Comparison of ENCODE assay signal across 8 cellular contexts in the genomic region with DNA sequence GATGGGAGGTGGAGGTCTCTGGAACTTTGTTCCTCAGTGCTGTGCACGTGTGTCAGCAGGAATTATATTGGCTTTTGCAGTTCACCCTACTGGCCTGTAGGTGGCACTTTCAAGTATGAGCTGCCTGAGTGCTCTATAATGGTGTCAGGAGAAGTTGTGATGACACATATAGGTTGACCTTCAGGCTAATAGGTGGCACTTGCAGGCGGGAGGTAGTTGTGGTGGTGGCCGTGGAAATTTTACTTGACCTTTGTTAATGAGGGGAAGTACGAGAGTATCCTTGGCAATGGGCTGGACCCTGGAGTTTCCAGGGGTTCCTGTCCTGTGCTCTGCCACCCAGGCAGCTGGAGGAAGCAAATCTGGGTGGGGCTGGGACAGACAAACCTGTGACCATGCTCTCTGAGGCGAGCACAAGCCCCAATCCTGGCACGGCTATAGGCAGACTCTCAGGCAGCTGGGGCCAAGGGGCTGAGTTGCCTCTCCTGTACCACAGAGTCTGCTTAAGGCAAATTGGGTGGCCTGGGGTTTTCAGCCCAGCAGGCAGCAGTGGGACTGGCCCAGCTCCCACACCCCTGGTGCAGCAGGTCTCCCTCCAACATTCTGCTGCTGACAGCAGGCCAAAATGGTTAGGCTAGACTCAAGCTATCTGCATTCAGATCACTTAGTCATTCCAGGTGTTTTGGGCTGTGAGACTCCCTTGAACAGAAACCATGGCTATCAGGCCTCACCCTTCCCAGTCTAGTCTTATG.
A peak's percentile ranks its signal among the peaks of the same experiment; 100 is the strongest.
DNase-seq lines count a peak whose midpoint lies in the region; ATAC-seq and TF ChIP-seq lines count a peak whose summit lies in the region.

No MANE protein-coding gene starts in this region.

- TF ChIP-seq CTCF in Peyer's patch (IDR thresholded peaks at IDR 0.05), result peak; percentile 24 to 64 (median 56)
- peak; percentile 6 to 45 (median 34) for TF ChIP-seq CTCF in ascending aorta (IDR thresholded peaks at IDR 0.05)
- peak; percentile 22 to 49 (median 36) for TF ChIP-seq CTCF in tibial nerve (IDR thresholded peaks at IDR 0.05)

- intact Hi-C loops in ascending aorta (cut with DNase I), result loop anchor here (5.0 kb wide), 1 partner anchor 57 kb away; no protein-coding TSS in a partner anchor

- H3K9me3 ChIP-seq in Peyer's patch (no peaks in the 10 kb centered on the region), ascending aorta (no peaks in the 10 kb centered on the region), tibial nerve (no peaks in the 10 kb centered on the region)

- no peak for TF ChIP-seq EP300 in tibial nerve (IDR thresholded peaks at IDR 0.05)

- H3K27me3 ChIP-seq in Peyer's patch, result no peaks in the 10 kb centered on the region
- no peaks in the 10 kb centered on the region for H3K27me3 ChIP-seq in ascending aorta
- H3K27me3 ChIP-seq in tibial nerve, result no peaks in the 10 kb centered on the region

- H3K4me1 ChIP-seq in Peyer's patch (no peaks in the 10 kb centered on the region), ascending aorta (peaks cover 0 to 4% of the 10 kb centered on the region in 2 donors), tibial nerve (peaks cover 0 to 11% (median 0%) of the 10 kb centered on the region in 4 donors)

- ATAC-seq in GM19452 (IDR thresholded peaks at IDR 0.05; ENCODE audit: unreplicated experiment) (peak; percentile 82), HG03342 (IDR thresholded peaks at IDR 0.05; ENCODE audit: unreplicated experiment) (peak; percentile 81), left lobe of liver (peak; percentile 97)

- no peak overlapping the region for H3K27ac ChIP-seq in Peyer's patch
- H3K27ac ChIP-seq in ascending aorta, result no peak overlapping the region
- H3K27ac ChIP-seq in tibial nerve, result no peak overlapping the region

- H3K4me3 ChIP-seq in Peyer's patch (no peak overlapping the region), ascending aorta (no peak overlapping the region), tibial nerve (no peak overlapping the region)

- no peaks in the 10 kb centered on the region for H3K36me3 ChIP-seq in Peyer's patch
- H3K36me3 ChIP-seq in ascending aorta, result no peaks in the 10 kb centered on the region
- H3K36me3 ChIP-seq in tibial nerve, result no peaks in the 10 kb centered on the region

- DNase-seq in EL (peak; percentile 54), Peyer's patch (peak in 1 of 3 donors; percentile 53), ascending aorta (ENCODE audit: low spot score in 2 of 2) (no peak), left lobe of liver (ENCODE audit: low spot score) (no peak), tibial nerve (ENCODE audit: low spot score in 2 of 2) (no peak), NCI-H2107 treated with DMSO at 0.1 percent for 48 hours (lab: John Stamatoyannopoulos, UW; ENCODE audit: unreplicated experiment) (no peak)

- 86 to 87% methylated on average over 6 of the region's 6 CpGs for WGBS in tibial nerve, 2 donors

- TF ChIP-seq POLR2A in Peyer's patch (IDR thresholded peaks at IDR 0.05) (no peak), tibial nerve (IDR thresholded peaks at IDR 0.05) (no peak)
